In the genomic region with DNA sequence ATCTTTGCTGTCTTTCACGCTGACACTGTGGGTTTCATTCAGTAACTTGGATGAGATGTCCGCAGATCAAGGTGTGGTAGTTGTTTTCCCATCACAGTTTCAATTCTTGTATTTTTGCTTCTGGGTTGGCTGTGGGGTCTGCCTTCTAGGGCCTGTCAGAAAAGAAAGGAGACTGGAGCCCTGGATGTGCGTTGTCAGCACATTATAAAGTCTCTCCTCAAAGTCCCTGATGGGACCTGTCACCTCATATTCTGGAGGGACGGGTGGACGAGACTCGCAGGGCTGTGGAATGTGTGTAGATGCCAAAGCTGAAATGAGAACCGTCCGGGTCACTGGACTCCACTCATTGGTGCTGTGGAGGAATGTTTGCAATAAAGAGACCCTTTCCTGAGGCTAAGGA, we compare ENCODE assay signal across 31 cellular contexts. TPM values are rescaled to one million over a fixed set of nuclear protein-coding genes. Genes with fewer than 3 reads are reported as not detected.
"Had no signal": no experiment of that assay in that cellular context is flagged by ENCODE, and none has a peak within 500 bp of the region (broad histone marks: within the 10 kb centered on the region; RNA-seq: fewer than 3 reads in every experiment).

No MANE protein-coding gene starts in this region.

- H3K9me3 ChIP-seq: mucosa of descending colon, testis, thyroid gland, upper lobe of right lung had no signal

- ATAC-seq: heart left ventricle; mucosa of descending colon; naive thymus-derived CD4-positive, alpha-beta T cell; natural killer cell treated with Interleukin-12 subunit alpha and Interleukin-12 subunit beta and Interleukin-15 and Interleukin-18, amount 100 ng/mL, for 72 hours; psoas muscle; sciatic nerve; stimulated activated naive B cell treated with anti-CD40 and anti-IgM and Interleukin-4, amounts not matched to agents 10 μg/mL and 1 μg/mL and 100 μg/mL, for 72 hours; stimulated activated naive CD8-positive, alpha-beta T cell treated with anti-CD3 and anti-CD28 coated beads, Interleukin-15, Interleukin-2, amounts not matched to agents 100 U/mL and 50 U/mL, for 24 hours; upper lobe of right lung had no signal

- H3K27ac Mint-ChIP-seq: immature natural killer cell; natural killer cell treated with Interleukin-12 subunit alpha and Interleukin-12 subunit beta and Interleukin-15 and Interleukin-18, amount 100 ng/mL, for 72 hours; stimulated activated naive B cell treated with anti-CD40 and anti-IgM and Interleukin-4, amounts not matched to agents 10 μg/mL and 1 μg/mL and 100 μg/mL, for 72 hours had no signal

- H3K36me3 Mint-ChIP-seq: immature natural killer cell; natural killer cell treated with Interleukin-12 subunit alpha and Interleukin-12 subunit beta and Interleukin-15 and Interleukin-18, amount 100 ng/mL, for 72 hours; stimulated activated naive B cell treated with anti-CD40 and anti-IgM and Interleukin-4, amounts not matched to agents 10 μg/mL and 1 μg/mL and 100 μg/mL, for 72 hours had no signal

- H3K9ac ChIP-seq: parathyroid adenoma had no signal

- H3K79me2 ChIP-seq: parathyroid adenoma had no signal

- H3K4me1 ChIP-seq: left ventricle myocardium inferior, parathyroid adenoma, psoas muscle, right atrium auricular region, stomach, testis, thyroid gland, transverse colon, upper lobe of right lung had no signal

- H3K4me1 Mint-ChIP-seq: immature natural killer cell; naive thymus-derived CD4-positive, alpha-beta T cell; stimulated activated naive B cell treated with anti-CD40 and anti-IgM and Interleukin-4, amounts not matched to agents 10 μg/mL and 1 μg/mL and 100 μg/mL, for 72 hours had no signal

- H3K4me3 ChIP-seq: heart left ventricle, left ventricle myocardium inferior, lung, mucosa of descending colon, psoas muscle, right atrium auricular region, skin epidermis, stomach, testis, thyroid gland, transverse colon, upper lobe of right lung had no signal

- FAIRE-seq: urothelium cell line had no signal

- H3K27ac ChIP-seq: heart left ventricle, left ventricle myocardium inferior, parathyroid adenoma, psoas muscle, right atrium auricular region, skin epidermis, stomach, testis, thyroid gland, transverse colon, upper lobe of right lung had no signal

- H3K27me3 ChIP-seq: right atrium auricular region, stomach, testis, thyroid gland, transverse colon, upper lobe of right lung had no signal

- H3K36me3 ChIP-seq: heart left ventricle, left ventricle myocardium inferior, right atrium auricular region, stomach, thyroid gland, transverse colon, upper lobe of right lung had no signal

- H3K4me3 Mint-ChIP-seq: immature natural killer cell; naive thymus-derived CD4-positive, alpha-beta T cell; natural killer cell treated with Interleukin-12 subunit alpha and Interleukin-12 subunit beta and Interleukin-15 and Interleukin-18, amount 100 ng/mL, for 72 hours; neural crest cell; stimulated activated naive B cell treated with anti-CD40 and anti-IgM and Interleukin-4, amounts not matched to agents 10 μg/mL and 1 μg/mL and 100 μg/mL, for 72 hours had no signal

- DNase-seq: heart left ventricle; hypothalamus; immature natural killer cell; islet precursor cell; left ventricle myocardium inferior; mesendoderm; midbrain; mucosa of descending colon; naive thymus-derived CD4-positive, alpha-beta T cell; nucleus accumbens; psoas muscle; stimulated activated CD4-positive, alpha-beta T cell treated with anti-CD3 and anti-CD28 coated beads, Interleukin-12 subunit alpha, Interleukin-12 subunit beta, amount 100 ng/mL, for 4 hours; stimulated activated CD4-positive, alpha-beta T cell treated with anti-CD3 and anti-CD28 coated beads, Interleukin-15, amount 100 ng/mL, for 24 hours; stimulated activated CD4-positive, alpha-beta T cell treated with anti-CD3 and anti-CD28 coated beads, Interleukin-2, amount 100 ng/mL, for 24 hours; stimulated activated CD4-positive, alpha-beta T cell treated with anti-CD3 and anti-CD28 coated beads, Interleukin-4, amount 100 ng/mL, for 1 hour; stimulated activated naive B cell treated with anti-CD40 and anti-IgM and Interleukin-4, amounts not matched to agents 10 μg/mL and 1 μg/mL and 100 μg/mL, for 72 hours; stimulated activated naive CD8-positive, alpha-beta T cell treated with anti-CD3 and anti-CD28 coated beads, Interleukin-15, Interleukin-2, amounts not matched to agents 100 U/mL and 50 U/mL, for 24 hours; stomach; testis; thyroid gland; transverse colon; upper lobe of right lung had no signal

- H2AFZ ChIP-seq: parathyroid adenoma had no signal

RNA-seq across cellular contexts. Expression of a gene that starts 11.3 kb away (rescaled TPM):
- total RNA-seq: naive thymus-derived CD4-positive, alpha-beta T cell; natural killer cell treated with Interleukin-12 subunit alpha and Interleukin-12 subunit beta and Interleukin-15 and Interleukin-18, amount 100 ng/mL, for 72 hours; osteoblast; psoas muscle; sciatic nerve; stomach; upper lobe of right lung had no signal
- polyA plus RNA-seq: immature natural killer cell; naive thymus-derived CD4-positive, alpha-beta T cell; psoas muscle had no signal
